ENCODE assay signal across 18 cellular contexts in the genomic region with DNA sequence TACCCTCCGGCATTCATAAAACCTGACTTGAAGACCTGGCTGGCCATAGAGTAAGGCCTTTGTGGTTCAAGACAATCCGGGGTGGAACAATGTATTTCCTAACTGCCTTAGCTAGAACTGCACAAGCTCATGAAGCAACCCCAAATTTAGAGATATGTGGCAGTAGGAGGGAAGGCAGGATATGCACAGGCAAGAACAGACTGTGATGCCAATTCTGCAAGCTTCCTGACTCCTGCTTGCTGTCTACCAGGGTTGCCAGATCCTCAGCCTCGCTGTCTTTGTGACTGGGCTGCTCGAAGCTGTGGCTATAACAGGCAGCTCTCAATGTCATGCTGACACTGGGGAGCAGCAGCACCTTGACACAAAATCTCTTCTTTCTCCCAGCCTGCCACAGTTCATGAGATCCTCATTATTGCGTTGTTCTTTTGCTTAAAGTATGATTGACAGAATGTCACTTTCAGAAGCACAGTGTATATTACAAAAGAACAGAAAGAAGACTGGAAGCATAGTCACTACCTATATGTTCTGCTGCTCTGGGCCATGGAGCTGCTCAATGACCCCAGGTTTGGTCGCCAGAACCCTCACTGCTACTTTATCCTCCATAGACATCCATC. TPM values are rescaled to one million over a fixed set of nuclear protein-coding genes. Genes with fewer than 3 reads are reported as not detected.
DNase-seq lines count a peak whose midpoint lies in the region; ATAC-seq and TF ChIP-seq lines count a peak whose summit lies in the region.
"Had no signal": no experiment of that assay in that cellular context is flagged by ENCODE, and none has a peak within 500 bp of the region (broad histone marks: within the 10 kb centered on the region; RNA-seq: fewer than 3 reads in every experiment).

No MANE protein-coding gene starts in this region.

- 74 to 75% methylated on average over 6 of the region's 6 CpGs for WGBS in esophagus, 2 donors

- H3K4me3 ChIP-seq in esophagus (ENCODE audit: low read depth in 1 of 2, low read length in 2 of 2) = no peak overlapping the region

- H3K4me1 ChIP-seq in esophagus (ENCODE audit: control insufficient read depth in 2 of 2, insufficient read depth in 2 of 2, low read length in 1 of 2) = no peaks in the 10 kb centered on the region

- H3K36me3 Mint-ChIP-seq in mesothelial cell of epicardium = no peaks in the 10 kb centered on the region
- H3K36me3 Mint-ChIP-seq: IgD-negative memory B cell had no signal

- peaks cover 6% of the 10 kb centered on the region for H3K4me1 Mint-ChIP-seq in mesothelial cell of epicardium
- H3K4me1 Mint-ChIP-seq: activated T-helper 17 cell treated with anti-CD3 and anti-CD28 coated beads, Interleukin-2, amount 50 U/mL, for 72 hours had no signal

- no peak overlapping the region for H3K4me3 Mint-ChIP-seq in mesothelial cell of epicardium
- H3K4me3 Mint-ChIP-seq: activated T-helper 17 cell treated with anti-CD3 and anti-CD28 coated beads, Interleukin-2, amount 50 U/mL, for 72 hours; CD4-positive, alpha-beta T cell; H9; IgD-negative memory B cell had no signal

- no peaks in the 10 kb centered on the region for H3K36me3 ChIP-seq in esophagus (ENCODE audit: control insufficient read depth in 2 of 2, insufficient read depth in 2 of 2, low read length in 1 of 2)

- peak; percentile 1 for DNase-seq in SKM-1 (lab: John Stamatoyannopoulos, UW; ENCODE audit: unreplicated experiment)
- no peak for DNase-seq in SKM-1 treated with dmso at 0.1 percent for 144 hours (lab: John Stamatoyannopoulos, UW; ENCODE audit: unreplicated experiment)
- DNase-seq in middle frontal gyrus (ENCODE audit: extremely low spot score, low spot score) = peak; percentile 25
- no peak for DNase-seq in mesothelial cell of epicardium (ENCODE audit: low spot score in 2 of 2, unreplicated experiment in 2 of 2)
- DNase-seq: aorta; CD4-positive, alpha-beta T cell; dermis blood vessel endothelial cell; H9; NCI-H1436; NCI-H2227 treated with DMSO at 0.1 percent for 48 hours; OCI-M1; SK-N-SH had no signal

- H3K9me3 Mint-ChIP-seq in mesothelial cell of epicardium = peaks cover 11% of the 10 kb centered on the region
- H3K9me3 Mint-ChIP-seq: activated T-helper 17 cell treated with anti-CD3 and anti-CD28 coated beads, Interleukin-2, amount 50 U/mL, for 72 hours had no signal

- H3K27ac ChIP-seq in esophagus (ENCODE audit: low read depth in 2 of 2, low read length in 1 of 2) (peak overlapping the region; percentile 54 to 69), temporal lobe (ENCODE audit: low read depth, low read length) (peak overlapping the region; percentile 73)

- no peaks in the 10 kb centered on the region for H3K27me3 ChIP-seq in esophagus (ENCODE audit: control insufficient read depth in 1 of 2, insufficient read depth in 2 of 2, low read length in 2 of 2)

- no peak overlapping the region for H3K27ac Mint-ChIP-seq in mesothelial cell of epicardium
- H3K27ac Mint-ChIP-seq: activated T-helper 17 cell treated with anti-CD3 and anti-CD28 coated beads, Interleukin-2, amount 50 U/mL, for 72 hours; CD4-positive, alpha-beta T cell; H9; IgD-negative memory B cell had no signal

- no peak for TF ChIP-seq CTCF in mesothelial cell of epicardium (IDR thresholded peaks at IDR 0.05; ENCODE audit: unreplicated experiment)

- H3K9me3 ChIP-seq in esophagus (ENCODE audit: control insufficient read depth in 2 of 2, insufficient read depth in 1 of 2, low read depth in 1 of 2, low read length in 1 of 2) = no peaks in the 10 kb centered on the region
- H3K9me3 ChIP-seq: SK-N-SH had no signal

- peaks cover 28% of the 10 kb centered on the region for H3K27me3 Mint-ChIP-seq in mesothelial cell of epicardium (ENCODE audit: low read depth)
- H3K27me3 Mint-ChIP-seq: activated T-helper 17 cell treated with anti-CD3 and anti-CD28 coated beads, Interleukin-2, amount 50 U/mL, for 72 hours; CD4-positive, alpha-beta T cell had no signal

- ATAC-seq in HG02798 (IDR thresholded peaks at IDR 0.05; ENCODE audit: poor library complexity, unreplicated experiment) (no peak), HG03139 (IDR thresholded peaks at IDR 0.05; ENCODE audit: unreplicated experiment) (no peak)
- ATAC-seq: activated T-helper 17 cell treated with anti-CD3 and anti-CD28 coated beads, Interleukin-2, amount 50 U/mL, for 72 hours had no signal

RNA-seq across cellular contexts. Expression of gene SHLD1, which starts 18.3 kb away (rescaled TPM):
- polyA plus RNA-seq in esophagus = 1 to 10 TPM; 3.4 to 4.9 TPM
- total RNA-seq in temporal lobe = 6.6 TPM
- 10.0 to 11.9 TPM (median 11.6 TPM) in 3 replicates for total RNA-seq in mesothelial cell of epicardium

Comparison
In these comparisons a context has a peak if more than half of its experiments do, and no peak if none do; other contexts are left out.
1. DNase-seq: peak in SKM-1 (single experiment) and middle frontal gyrus (single experiment); none in SKM-1 treated with dmso at 0.1 percent for 144 hours (single experiment) and mesothelial cell of epicardium (0 of 2).